16 cellular contexts compared by ENCODE assay signal in genomic region chr4:34043131-34043530, GRCh38.
"Had no signal": no experiment of that assay in that cellular context is flagged by ENCODE, and none has a peak within 500 bp of the region (broad histone marks: within the 10 kb centered on the region; RNA-seq: fewer than 3 reads in every experiment).

No MANE protein-coding gene starts in this region.

- ATAC-seq: activated T-cell treated with anti-CD3 and anti-CD28 coated beads, Interleukin-2, amount 50 U/mL, for 4 hours; left cardiac atrium; lower lobe of right lung; naive thymus-derived CD4-positive, alpha-beta T cell had no signal

- H3K27ac ChIP-seq: lower lobe of right lung, neutrophil, thyroid gland, uterus had no signal

- DNase-seq: activated CD4-positive, alpha-beta T cell treated with anti-CD3 and anti-CD28 coated beads for 1 hour; activated CD4-positive, alpha-beta T cell treated with anti-CD3 and anti-CD28 coated beads, Interleukin-2, amount 50 U/mL, for 48 hours; activated gamma-delta T cell; activated T-cell treated with anti-CD3 and anti-CD28 coated beads, Interleukin-2, amount 50 U/mL, for 4 hours; anterior cingulate cortex; hypothalamus; left cardiac atrium; lower lobe of right lung; naive thymus-derived CD4-positive, alpha-beta T cell; retina; stimulated activated CD4-positive, alpha-beta T cell treated with anti-CD3 and anti-CD28 coated beads, Interleukin-4, amount 100 ng/mL, for 4 hours; thyroid gland; uterus had no signal

- H3K36me3 ChIP-seq: lower lobe of right lung, neutrophil, thyroid gland, uterus had no signal

- FAIRE-seq: colon, endothelial cell of umbilical vein had no signal

- H3K9me3 ChIP-seq: lower lobe of right lung, neutrophil, thyroid gland, uterus had no signal

- H3K4me1 ChIP-seq: lower lobe of right lung, thyroid gland, uterus had no signal

- H3K4me3 ChIP-seq: lower lobe of right lung, thyroid gland, uterus had no signal

- H3K27me3 ChIP-seq: neutrophil, thyroid gland, uterus had no signal
